In genomic region chr13:25017808-25018728, GRCh38 we compare ENCODE assay signal across 8 cellular contexts.
A peak's percentile ranks its signal among the peaks of the same experiment; 100 is the strongest.
DNase-seq lines count a peak whose midpoint lies in the region; TF ChIP-seq lines count a peak whose summit lies in the region.
"Not testable (repeated sequence)": the region's sequence is repeated elsewhere in the genome, so short reads cannot be mapped to it uniquely, and the experiment has no call there.

No MANE protein-coding gene starts in this region.

- not testable (repeated sequence) for H3K27ac Mint-ChIP-seq in Caco-2 (ENCODE audit: unreplicated experiment)

- in situ Hi-C loops in T47D (cut with HindIII; ENCODE audit: low pct_unique_long_range_greater_than_20kb, low sequenced_read_pairs), result not testable (repeated sequence)

- H3K27me3 Mint-ChIP-seq in Caco-2 (ENCODE audit: insufficient read depth, unreplicated experiment), result peaks cover 30% of the 10 kb centered on the region

- not testable (repeated sequence) for H3K27ac ChIP-seq in HUES48 (ENCODE audit: low read depth, low read length)

- POLR2A ChIA-PET in Caco-2 (lab: Charles Lee), result not testable (repeated sequence)

- BruUV-seq in Caco-2 (replicated peaks; lab: Mats Ljungman, UMichigan), result not testable (repeated sequence)

- DNase-seq in Caco-2, result peak in 1 of 2 experiments; percentile 44
- DNase-seq in NCI-H510A treated with DMSO at 0.1 percent for 48 hours (lab: John Stamatoyannopoulos, UW), result peak; percentile 19
- DNase-seq in activated CD4-positive, alpha-beta T cell treated with anti-CD3 and anti-CD28 coated beads, Interleukin-2, amount 50 U/mL, for 48 hours, result peak; percentile 59 to 64
- peak; percentile 21 to 67 for DNase-seq in T47D (ENCODE audit: low read depth in 1 of 2, low spot score in 1 of 2)
- peak in 28 of 51 donors; percentile 6 to 55 (median 28) for DNase-seq in hypothalamus (lab: John Stamatoyannopoulos, UW)
- peak in 44 of 56 donors; percentile 7 to 74 (median 38) for DNase-seq in nucleus accumbens (lab: John Stamatoyannopoulos, UW)
- DNase-seq in stimulated activated CD8-positive, alpha-beta memory T cell treated with anti-CD3 and anti-CD28 coated beads, Interleukin-7, amount 100 ng/mL, for 24 hours (ENCODE audit: low read depth), result peak; percentile 20

- H3K36me3 Mint-ChIP-seq in Caco-2 (ENCODE audit: insufficient read depth, unreplicated experiment), result not testable (repeated sequence)

- intact Hi-C loops in Caco-2 (cut with micrococcal nuclease; ENCODE audit: unreplicated experiment), result not testable (repeated sequence)

- not testable (repeated sequence) for H3K9me3 Mint-ChIP-seq in Caco-2 (ENCODE audit: unreplicated experiment)

- not testable (repeated sequence) for H3K9ac ChIP-seq in HUES48 (ENCODE audit: low read depth, low read length)

- H3K27me3 ChIP-seq in Caco-2 (replicated peaks; ENCODE audit: control insufficient read depth, insufficient read depth, low read length), result not testable (repeated sequence)
- H3K27me3 ChIP-seq in HUES48 (ENCODE audit: control insufficient read depth, insufficient read depth, low read length), result peaks cover 38% of the 10 kb centered on the region

- H3K4me3 Mint-ChIP-seq in Caco-2 (ENCODE audit: unreplicated experiment), result peak overlapping the region; percentile 56

- H3K4me3 ChIP-seq in Caco-2 (ENCODE audit: low read depth, low read length) (peak overlapping the region; percentile 18), HUES48 (ENCODE audit: low read depth, low read length) (peak overlapping the region; percentile 59)

- not testable (repeated sequence) for H3K4me1 ChIP-seq in Caco-2; HUES48 (ENCODE audit: control insufficient read depth, insufficient read depth, low read length)

- H3K36me3 ChIP-seq in Caco-2 (ENCODE audit: control insufficient read depth, insufficient read depth, low read length); HUES48 (ENCODE audit: control insufficient read depth, insufficient read depth, low read length): not testable (repeated sequence)

- not testable (repeated sequence) for H3K9me3 ChIP-seq in Caco-2; HUES48 (ENCODE audit: control insufficient read depth, insufficient read depth, low read length)

- TF ChIP-seq CTCF in Caco-2 (IDR thresholded peaks at IDR 0.05; ENCODE audit: insufficient read depth in 1 of 2, low read depth in 1 of 2, low read length in 1 of 2, severe bottlenecking in 1 of 2, unreplicated experiment in 1 of 2), result not testable (repeated sequence)

- H3K4me1 Mint-ChIP-seq in Caco-2 (ENCODE audit: low read depth, unreplicated experiment), result not testable (repeated sequence)

- CTCF ChIA-PET in Caco-2 (lab: Charles Lee), result not testable (repeated sequence)
